Comparison of ENCODE assay signal across 22 cellular contexts in genomic region chr4:144316869-144317268, GRCh38.
DNase-seq lines count a peak whose midpoint lies in the region; ATAC-seq and TF ChIP-seq lines count a peak whose summit lies in the region.
"Had no signal": no experiment of that assay in that cellular context is flagged by ENCODE, and none has a peak within 500 bp of the region (broad histone marks: within the 10 kb centered on the region; RNA-seq: fewer than 3 reads in every experiment).

No MANE protein-coding gene starts in this region.

- H3K4me3 Mint-ChIP-seq in HFFc6: no peak overlapping the region
- H3K4me3 Mint-ChIP-seq: T-cell had no signal

- DNase-seq in GM12865 (ENCODE audit: low read depth): peak; percentile 57
- peak; percentile 4 for DNase-seq in GM19240 (ENCODE audit: insufficient read length, low spot score)
- no peak for DNase-seq in pons (ENCODE audit: low spot score)
- no peak for DNase-seq in HFFc6
- DNase-seq in DMS79 treated with DMSO at 0.1 percent for 48 hours (lab: John Stamatoyannopoulos, UW): no peak
- no peak for DNase-seq in NCI-H510A treated with DMSO at 0.1 percent for 48 hours (lab: John Stamatoyannopoulos, UW)
- DNase-seq: activated CD4-positive, alpha-beta T cell treated with anti-CD3 and anti-CD28 coated beads, Interleukin-2, amount 50 U/mL, for 1 hour; activated CD8-positive, alpha-beta memory T cell treated with anti-CD3 and anti-CD28 coated beads, Interleukin-2, amount 50 U/mL, for 48 hours; activated gamma-delta T cell; adrenal gland; hypothalamus; KG1; lower lobe of right lung; NCI-H1048; NCI-H2107; NCI-H526; SHP77; T-cell had no signal

- TF ChIP-seq CTCF in GM12865 (IDR thresholded peaks at IDR 0.05; ENCODE audit: insufficient read depth, low read depth, low read length, missing control alignments): no peak
- no peak for TF ChIP-seq CTCF in HFFc6 (IDR thresholded peaks at IDR 0.05)

- no peak overlapping the region for H3K27ac Mint-ChIP-seq in HFFc6
- H3K27ac Mint-ChIP-seq: T-cell had no signal

- ATAC-seq in HG02884 (IDR thresholded peaks at IDR 0.05; ENCODE audit: unreplicated experiment) (peak; percentile 96), HG03520 (IDR thresholded peaks at IDR 0.05; ENCODE audit: unreplicated experiment) (peak; percentile 89)
- ATAC-seq: lower lobe of right lung, T-cell had no signal

- no peaks in the 10 kb centered on the region for H3K4me1 Mint-ChIP-seq in HFFc6 (ENCODE audit: low read depth)
- H3K4me1 Mint-ChIP-seq: T-cell had no signal

- peaks cover 11% of the 10 kb centered on the region; the same call in 1 of the 2 replicates for H3K36me3 Mint-ChIP-seq in HFFc6 (ENCODE audit: low read depth)

- H3K9me3 Mint-ChIP-seq in HFFc6: peaks cover 37% of the 10 kb centered on the region

- H3K27me3 Mint-ChIP-seq in HFFc6 (ENCODE audit: insufficient read depth): peaks cover 2% of the 10 kb centered on the region; the same call in 1 of the 2 replicates

- H3K4me3 ChIP-seq in GM12865 (ENCODE audit: low read depth, low read length): no peak overlapping the region
- H3K4me3 ChIP-seq: adrenal gland, lower lobe of right lung, suprapubic skin, vagina had no signal

Comparison
In these comparisons a context has a peak if more than half of its experiments do, and no peak if none do; other contexts are left out.
1. DNase-seq: peak in GM12865 (single experiment) and GM19240 (single experiment); none in pons (single experiment), HFFc6 (single experiment), DMS79 treated with DMSO at 0.1 percent for 48 hours (single experiment) and NCI-H510A treated with DMSO at 0.1 percent for 48 hours (single experiment).